ENCODE assay signal across 8 cellular contexts in the genomic region with DNA sequence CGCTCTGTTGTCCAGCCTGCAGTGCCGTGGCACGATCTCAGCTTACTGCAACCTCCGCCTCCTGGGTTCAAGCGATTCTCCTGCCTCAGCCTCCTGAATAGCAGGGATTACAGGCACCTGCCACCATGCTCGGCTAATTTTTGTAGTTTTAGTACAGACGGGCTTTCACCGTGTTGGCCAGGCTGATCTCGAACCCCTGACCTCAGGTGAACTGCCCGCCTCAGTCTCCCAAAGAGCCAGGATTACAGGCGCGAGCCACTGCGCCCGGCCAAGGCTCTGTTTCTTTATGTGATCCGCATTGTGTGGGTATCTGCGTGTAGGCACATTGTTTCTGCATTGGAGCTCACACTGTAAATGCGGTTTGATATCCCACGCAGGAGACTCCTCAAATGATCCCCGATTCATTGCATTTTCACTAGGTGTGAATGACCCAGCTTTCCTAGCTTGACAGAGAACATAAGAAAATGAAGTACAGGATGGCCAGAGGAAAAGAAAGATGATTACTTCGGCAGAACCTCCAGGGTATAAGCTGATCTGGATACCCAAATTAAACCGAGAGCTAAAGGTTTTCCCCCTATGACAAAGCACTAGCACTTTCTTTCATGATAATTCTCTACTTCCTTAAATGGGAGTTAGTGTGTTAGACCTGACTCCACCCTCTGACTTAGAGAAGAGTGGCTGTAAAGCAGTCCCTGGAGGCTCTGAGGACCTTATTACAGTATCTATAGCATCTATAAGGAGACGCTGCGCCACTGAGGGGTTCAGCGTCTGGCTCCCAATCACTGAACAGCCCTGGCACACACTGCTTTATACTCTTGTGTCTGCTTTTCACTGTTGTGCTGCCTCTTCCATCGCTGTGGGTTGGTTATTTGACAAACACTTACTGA. TPM values are rescaled to one million over a fixed set of nuclear protein-coding genes. Genes with fewer than 3 reads are reported as not detected.
DNase-seq lines count a peak whose midpoint lies in the region; ATAC-seq and TF ChIP-seq lines count a peak whose summit lies in the region.

No MANE protein-coding gene starts in this region.

- ATAC-seq in HG03039 (IDR thresholded peaks at IDR 0.05; ENCODE audit: unreplicated experiment) = peak; percentile 43

- TF ChIP-seq CTCF in endothelial cell (IDR thresholded peaks at IDR 0.05; ENCODE audit: unreplicated experiment) (no peak), smooth muscle cell (IDR thresholded peaks at IDR 0.05; ENCODE audit: borderline replicate concordance, insufficient read depth, poor library complexity, severe bottlenecking) (no peak)

- intact Hi-C loops in head of caudate nucleus (cut with DNase I) = no loop called here

- H3K4me2 ChIP-seq in smooth muscle cell = peak overlapping the region; percentile 76

- peaks cover 10% of the 10 kb centered on the region for H3K36me3 Mint-ChIP-seq in endothelial cell (ENCODE audit: low read depth, unreplicated experiment)

- peak; percentile 47 for DNase-seq in stimulated activated CD4-positive, alpha-beta T cell treated with anti-CD3 and anti-CD28 coated beads, Interleukin-1b, Interleukin-23, amount 100 ng/mL, for 48 hours
- DNase-seq in stimulated activated CD4-positive, alpha-beta T cell treated with anti-CD3 and anti-CD28 coated beads, Interleukin-2, amount 100 ng/mL, for 48 hours = no peak
- DNase-seq in SIG-M5 treated with dmso at 0.1 percent for 504 hours (lab: John Stamatoyannopoulos, UW; ENCODE audit: unreplicated experiment) (peak; percentile 86), endothelial cell (ENCODE audit: low spot score) (no peak), smooth muscle cell (lab: John Stamatoyannopoulos, UW; ENCODE audit: unreplicated experiment) (no peak), SW 1271 (lab: John Stamatoyannopoulos, UW) (no peak), head of caudate nucleus (no peak)

- peaks cover 34% of the 10 kb centered on the region for H3F3A ChIP-seq in smooth muscle cell (ENCODE audit: low read depth)

- H3K79me2 ChIP-seq in smooth muscle cell (ENCODE audit: low read depth) = peaks cover 38% of the 10 kb centered on the region

- peak overlapping the region; percentile 97 for H3K27ac ChIP-seq in smooth muscle cell (ENCODE audit: low read depth)

- no peaks in the 10 kb centered on the region for H3K9me3 ChIP-seq in smooth muscle cell (replicated peaks; ENCODE audit: low read depth)

- no peak overlapping the region for H3K4me3 Mint-ChIP-seq in endothelial cell (ENCODE audit: unreplicated experiment)

- peaks cover 59% of the 10 kb centered on the region for H3K4me1 Mint-ChIP-seq in endothelial cell (ENCODE audit: unreplicated experiment)

- no peak overlapping the region for H3K4me3 ChIP-seq in smooth muscle cell

- H3K9me3 Mint-ChIP-seq in endothelial cell (ENCODE audit: unreplicated experiment) = no peaks in the 10 kb centered on the region

- peaks cover 37% of the 10 kb centered on the region for H4K20me1 ChIP-seq in smooth muscle cell (ENCODE audit: low read depth)

- WGBS in smooth muscle cell (ENCODE audit: low lambda C conversion rate) = 73% methylated on average over 25 of the region's 25 CpGs

- H3K27ac Mint-ChIP-seq in endothelial cell (ENCODE audit: unreplicated experiment) = peak overlapping the region; percentile 100

- peaks cover 11% of the 10 kb centered on the region for H3K27me3 Mint-ChIP-seq in endothelial cell (ENCODE audit: unreplicated experiment)

- H3K27me3 ChIP-seq in smooth muscle cell (ENCODE audit: low read depth) = no peaks in the 10 kb centered on the region

- no peak overlapping the region for H2AFZ ChIP-seq in smooth muscle cell (ENCODE audit: low read depth)

- H3K36me3 ChIP-seq in smooth muscle cell (ENCODE audit: low read depth) = no peaks in the 10 kb centered on the region

- H3K4me1 ChIP-seq in smooth muscle cell (ENCODE audit: low read depth) = peaks cover 45% of the 10 kb centered on the region

- H3K9ac ChIP-seq in smooth muscle cell (ENCODE audit: low read depth) = peak overlapping the region; percentile 0

RNA-seq across cellular contexts. Expression of a gene that starts 17.3 kb away (rescaled TPM):
- total RNA-seq in endothelial cell (ENCODE audit: unreplicated experiment) = 87.3 TPM
- 66.5 and 81.2 TPM in 2 replicates for total RNA-seq in smooth muscle cell
- 209 and 233 TPM in 2 replicates for polyA plus RNA-seq in smooth muscle cell

RNA-seq across cellular contexts. Expression of a gene that starts 47.7 kb away (rescaled TPM):
- total RNA-seq in endothelial cell (ENCODE audit: unreplicated experiment) (40.8 TPM), smooth muscle cell (20.8 and 35.4 TPM in 2 replicates)
- 18.0 and 21.6 TPM in 2 replicates for polyA plus RNA-seq in smooth muscle cell

Comparison
In these comparisons a context has a peak if more than half of its experiments do, and no peak if none do; other contexts are left out.
1. DNase-seq: peak in stimulated activated CD4-positive, alpha-beta T cell treated with anti-CD3 and anti-CD28 coated beads, Interleukin-1b, Interleukin-23, amount 100 ng/mL, for 48 hours (single experiment) and SIG-M5 treated with dmso at 0.1 percent for 504 hours (single experiment); none in stimulated activated CD4-positive, alpha-beta T cell treated with anti-CD3 and anti-CD28 coated beads, Interleukin-2, amount 100 ng/mL, for 48 hours (0 of 2), endothelial cell (single experiment), smooth muscle cell (single experiment), SW 1271 (0 of 2) and head of caudate nucleus (0 of 42).